ENCODE assay signal across 1 cellular context in genomic region chr7:151012031-151012692, GRCh38.
TF ChIP-seq lines count a peak whose summit lies in the region.

No MANE protein-coding gene starts in this region.

TF ChIP-seq in HCT116, 20 proteins besides CTCF, POLR2A, EP300 and RAD21:
- TF ChIP-seq EZH2 (IDR thresholded peaks at IDR 0.05) (no peak), MAX (IDR thresholded peaks at IDR 0.05) (no peak), REST (IDR thresholded peaks at IDR 0.05; ENCODE audit: low read depth) (no peak), EGR1 (IDR thresholded peaks at IDR 0.05; ENCODE audit: low read depth) (no peak), POLR2AphosphoS5 (IDR thresholded peaks at IDR 0.05; ENCODE audit: low read depth, low read length) (no peak), SRF (IDR thresholded peaks at IDR 0.05; ENCODE audit: low read depth) (no peak), EZH2phosphoT487 (IDR thresholded peaks at IDR 0.05; ENCODE audit: borderline replicate concordance) (no peak), TCF7L2 (IDR thresholded peaks at IDR 0.05; ENCODE audit: borderline replicate concordance, extremely low read depth, insufficient read depth, insufficient read length) (no peak), SP1 (IDR thresholded peaks at IDR 0.05; ENCODE audit: low read depth) (no peak)
TF ChIP-seq in HCT116: peak in this region for 0.
